ENCODE assay signal across 7 cellular contexts in genomic region chr1:43836267-43836951, GRCh38.
DNase-seq lines count a peak whose midpoint lies in the region; ATAC-seq and TF ChIP-seq lines count a peak whose summit lies in the region.

No MANE protein-coding gene starts in this region.

- H2BK120ac ChIP-seq in neuronal stem cell (ENCODE audit: low read depth, low read length) = no peak overlapping the region

- no peaks in the 10 kb centered on the region for H3K27me3 Mint-ChIP-seq in activated T-cell treated with anti-CD3 and anti-CD28 coated beads, Interleukin-2, amount 50 U/mL, for 72 hours (ENCODE audit: low read depth)

- DNase-seq in Jurkat, Clone E6-1 (ENCODE audit: low read depth, low spot score) = peak; percentile 95
- DNase-seq in activated T-cell treated with anti-CD3 and anti-CD28 coated beads, Interleukin-2, amount 50 U/mL, for 72 hours = peak; percentile 90
- DNase-seq in left lobe of liver (ENCODE audit: low spot score) (peak; percentile 57), neuronal stem cell (ENCODE audit: low spot score) (no peak)
- peak; percentile 35 to 36 for DNase-seq in stimulated activated CD8-positive, alpha-beta memory T cell treated with anti-CD3 and anti-CD28 coated beads, Interleukin-7, amount 100 ng/mL, for 1 hour (ENCODE audit: low read depth in 2 of 2)

- H2AK5ac ChIP-seq in neuronal stem cell (ENCODE audit: low read depth, low read length) = no peak overlapping the region

- H2BK12ac ChIP-seq in neuronal stem cell (ENCODE audit: low read length) = no peak overlapping the region

- H2BK15ac ChIP-seq in neuronal stem cell (ENCODE audit: low read length) = no peak overlapping the region

- no peak overlapping the region for H3K4ac ChIP-seq in neuronal stem cell (ENCODE audit: low read length)

- WGBS in neuronal stem cell (ENCODE audit: extremely low coverage in 2 of 2, insufficient read length in 2 of 2, insufficient replicate concordance in 1 of 2), 2 donors = no CpG with 5 or more reads among the region's 6 CpGs

- H3K79me2 ChIP-seq in OCI-LY3 (ENCODE audit: low read length) = no peaks in the 10 kb centered on the region

- no peak overlapping the region for H2BK5ac ChIP-seq in neuronal stem cell (ENCODE audit: low read length)

- H3K27ac ChIP-seq in OCI-LY3 (ENCODE audit: low read length) (peak overlapping the region; percentile 70), neuronal stem cell (replicated peaks; ENCODE audit: low read length) (no peak overlapping the region)

- H3K9me3 ChIP-seq in OCI-LY3 (ENCODE audit: insufficient read depth, low read length) (peaks cover 15% of the 10 kb centered on the region; the same call in 1 of the 2 replicates), neuronal stem cell (replicated peaks in 1 of 2; ENCODE audit: control insufficient read depth in 2 of 2, insufficient read depth in 1 of 2, low read depth in 1 of 2, low read length in 2 of 2) (peaks cover 0 to 2% of the 10 kb centered on the region in 2 donors)

- H3K36me3 ChIP-seq in OCI-LY3 (replicated peaks; ENCODE audit: low read depth, low read length) = no peaks in the 10 kb centered on the region
- peaks cover 11 to 41% of the 10 kb centered on the region in 2 donors for H3K36me3 ChIP-seq in neuronal stem cell (replicated peaks in 1 of 2; ENCODE audit: control insufficient read depth in 2 of 2, insufficient read depth in 2 of 2, low read length in 2 of 2)

- H4K91ac ChIP-seq in neuronal stem cell (ENCODE audit: low read depth, low read length, poor library complexity) = no peak overlapping the region

- no peaks in the 10 kb centered on the region for H3K79me1 ChIP-seq in neuronal stem cell (ENCODE audit: low read depth, low read length)

- H3K4me3 ChIP-seq in Jurkat, Clone E6-1 (ENCODE audit: low read length) = no peak overlapping the region
- no peak overlapping the region for H3K4me3 ChIP-seq in OCI-LY3 (ENCODE audit: low read length)
- no peak overlapping the region for H3K4me3 ChIP-seq in neuronal stem cell (ENCODE audit: low read length in 2 of 2)

- H3K9ac ChIP-seq in OCI-LY3 (ENCODE audit: low read length) = no peak overlapping the region
- H3K9ac ChIP-seq in neuronal stem cell (ENCODE audit: low read depth, low read length, poor library complexity) = no peak overlapping the region

- no peak overlapping the region for H3K18ac ChIP-seq in neuronal stem cell (ENCODE audit: low read length)

- H4K20me1 ChIP-seq in OCI-LY3 (ENCODE audit: insufficient read depth, low read length) = no peaks in the 10 kb centered on the region

- peak overlapping the region; percentile 87 for H3K27ac Mint-ChIP-seq in activated T-cell treated with anti-CD3 and anti-CD28 coated beads, Interleukin-2, amount 50 U/mL, for 72 hours

- peak; percentile 29 for TF ChIP-seq POLR2A in GM19099 (IDR thresholded peaks at IDR 0.05; ENCODE audit: extremely low read depth, insufficient read length, low read depth)

- no peaks in the 10 kb centered on the region for H3K27me3 ChIP-seq in OCI-LY3 (ENCODE audit: low read depth, low read length)
- H3K27me3 ChIP-seq in neuronal stem cell (ENCODE audit: control insufficient read depth in 3 of 3, insufficient read depth in 3 of 3, low read depth in 1 of 3, low read length in 3 of 3) = no peaks in the 10 kb centered on the region

- H3K4me1 Mint-ChIP-seq in activated T-cell treated with anti-CD3 and anti-CD28 coated beads, Interleukin-2, amount 50 U/mL, for 72 hours (ENCODE audit: low read depth) = peaks cover 62% of the 10 kb centered on the region

- H3K4me1 ChIP-seq in OCI-LY3 (ENCODE audit: low read length) (peaks cover 54% of the 10 kb centered on the region), neuronal stem cell (ENCODE audit: control insufficient read depth in 2 of 2, insufficient read depth in 1 of 2, low read depth in 1 of 2, low read length in 2 of 2) (peaks cover 0 to 1% of the 10 kb centered on the region in 2 donors)

- H2AFZ ChIP-seq in OCI-LY3 (ENCODE audit: low read depth, low read length) = no peak overlapping the region
- H2AFZ ChIP-seq in neuronal stem cell (ENCODE audit: low read length) = no peak overlapping the region

- peaks cover 8 to 13% of the 10 kb centered on the region in 2 donors for H3K36me3 Mint-ChIP-seq in activated T-cell treated with anti-CD3 and anti-CD28 coated beads, Interleukin-2, amount 50 U/mL, for 72 hours (ENCODE audit: insufficient read depth in 2 of 2)

- no peak overlapping the region for H3K23ac ChIP-seq in neuronal stem cell (ENCODE audit: low read depth, low read length, poor library complexity)

- no peak overlapping the region for H4K8ac ChIP-seq in neuronal stem cell (ENCODE audit: low read depth, low read length)

- peaks cover 0 to 2% of the 10 kb centered on the region in 2 donors for H3K9me3 Mint-ChIP-seq in activated T-cell treated with anti-CD3 and anti-CD28 coated beads, Interleukin-2, amount 50 U/mL, for 72 hours

- TF ChIP-seq CTCF in OCI-LY3 (IDR thresholded peaks at IDR 0.05; ENCODE audit: low read depth, low read length) = no peak

- peak overlapping the region; percentile 63 to 65 for H3K4me3 Mint-ChIP-seq in activated T-cell treated with anti-CD3 and anti-CD28 coated beads, Interleukin-2, amount 50 U/mL, for 72 hours

- ATAC-seq in activated T-cell treated with anti-CD3 and anti-CD28 coated beads, Interleukin-2, amount 50 U/mL, for 72 hours (replicated peaks in 1 of 2) = peak; percentile 87 to 91
- ATAC-seq in left lobe of liver = no peak

- H3K4me2 ChIP-seq in OCI-LY3 (ENCODE audit: low read length) = peak overlapping the region; percentile 47
- H3K4me2 ChIP-seq in neuronal stem cell (ENCODE audit: insufficient read depth, low read length, poor library complexity, severe bottlenecking) = no peak overlapping the region

- H3K14ac ChIP-seq in neuronal stem cell (ENCODE audit: low read length) = no peak overlapping the region
